27 cellular contexts compared by ENCODE assay signal in the genomic region with DNA sequence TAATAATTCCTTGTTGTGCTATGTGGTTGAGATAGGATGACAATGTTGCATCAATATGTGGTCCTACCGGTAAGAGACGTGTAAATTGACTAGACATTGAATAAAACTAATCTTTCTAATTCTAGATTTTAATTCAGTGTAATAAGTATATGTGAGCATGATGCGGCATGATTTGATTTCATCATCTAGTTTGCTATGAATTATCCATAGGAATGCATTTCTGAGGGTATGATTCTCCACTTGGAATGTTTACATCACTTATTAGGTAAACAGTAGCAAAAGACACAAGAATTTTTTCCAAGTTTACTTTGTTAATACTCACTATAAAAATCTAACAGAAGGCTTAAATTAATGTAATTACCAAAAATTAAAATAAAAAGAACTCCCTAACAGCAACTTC.
"Had no signal": no experiment of that assay in that cellular context is flagged by ENCODE, and none has a peak within 500 bp of the region (broad histone marks: within the 10 kb centered on the region; RNA-seq: fewer than 3 reads in every experiment).

No MANE protein-coding gene starts in this region.

- H3K27me3 ChIP-seq: stomach, suprapubic skin, testis, thyroid gland, tibial artery, tibial nerve, transverse colon, upper lobe of left lung, upper lobe of right lung, uterus, vagina had no signal

- H3K27ac ChIP-seq: stomach, suprapubic skin, testis, thoracic aorta, thyroid gland, tibial artery, tibial nerve, transverse colon, upper lobe of left lung, upper lobe of right lung, uterus, vagina had no signal

- H3K4me1 ChIP-seq: stomach, suprapubic skin, testis, thyroid gland, tibial artery, tibial nerve, transverse colon, upper lobe of left lung, upper lobe of right lung, uterus, vagina had no signal

- H3K4me3 ChIP-seq: stomach, suprapubic skin, testis, thoracic aorta, thyroid gland, tibial artery, tibial nerve, transverse colon, upper lobe of left lung, upper lobe of right lung, uterus, vagina had no signal

- H3K9me3 ChIP-seq: stomach, suprapubic skin, testis, thoracic aorta, thyroid gland, tibial artery, transverse colon, upper lobe of left lung, upper lobe of right lung, uterus, vagina had no signal

- DNase-seq: stimulated activated CD4-positive, alpha-beta T cell treated with anti-CD3 and anti-CD28 coated beads, Interleukin-2, amount 100 ng/mL, for 48 hours; stimulated activated CD4-positive, alpha-beta T cell treated with anti-CD3 and anti-CD28 coated beads, Interleukin-4, amount 100 ng/mL, for 1 hour; stimulated activated CD4-positive, alpha-beta T cell treated with anti-CD3 and anti-CD28 coated beads, Interleukin-4, amount 100 ng/mL, for 24 hours; stimulated activated CD4-positive, alpha-beta T cell treated with anti-CD3 and anti-CD28 coated beads, Interleukin-4, amount 100 ng/mL, for 4 hours; stimulated activated CD8-positive, alpha-beta memory T cell treated with anti-CD3 and anti-CD28 coated beads, Interleukin-4, amount 100 ng/mL, for 48 hours; stimulated activated naive B cell treated with anti-CD40 and anti-IgM and Interleukin-4, amounts not matched to agents 10 μg/mL and 1 μg/mL and 100 μg/mL, for 72 hours; stimulated activated naive CD4-positive, alpha-beta T cell; stimulated activated naive CD4-positive, alpha-beta T cell treated with Interleukin-2 at 50 U/mL for 16 hours; stimulated activated naive CD8-positive, alpha-beta T cell treated with anti-CD3 and anti-CD28 coated beads, Interleukin-15, amount 100 ng/mL, for 72 hours; stimulated activated naive CD8-positive, alpha-beta T cell treated with anti-CD3 and anti-CD28 coated beads, Interleukin-15, Interleukin-2, amounts not matched to agents 100 U/mL and 50 U/mL, for 24 hours; stomach; substantia nigra; testis; thyroid gland; tibial artery; transverse colon; trophoblast cell; upper lobe of left lung; upper lobe of right lung; uterus had no signal

- H3K36me3 ChIP-seq: stomach, suprapubic skin, thoracic aorta, thyroid gland, tibial artery, tibial nerve, transverse colon, upper lobe of left lung, upper lobe of right lung, uterus, vagina had no signal

- ATAC-seq: stimulated activated effector memory CD8-positive, alpha-beta T cell treated with anti-CD3 and anti-CD28 coated beads, Interleukin-12 subunit alpha, Interleukin-12 subunit beta, amount 100 ng/mL, for 72 hours; stimulated activated memory B cell treated with anti-CD40 and anti-IgM and Interleukin-4, amounts not matched to agents 10 μg/mL and 1 μg/mL and 100 μg/mL, for 72 hours; stimulated activated naive B cell treated with anti-CD40 and anti-IgM and Interleukin-4, amounts not matched to agents 10 μg/mL and 1 μg/mL and 100 μg/mL, for 72 hours; stimulated activated naive CD8-positive, alpha-beta T cell treated with anti-CD3 and anti-CD28 coated beads, Interleukin-15, amount 100 ng/mL, for 72 hours; stimulated activated naive CD8-positive, alpha-beta T cell treated with anti-CD3 and anti-CD28 coated beads, Interleukin-15, Interleukin-2, amounts not matched to agents 100 U/mL and 50 U/mL, for 24 hours; upper lobe of right lung had no signal

- FAIRE-seq: urothelium cell line had no signal
